13 cellular contexts compared by ENCODE assay signal in genomic region chr10:30527623-30528426, GRCh38.
DNase-seq lines count a peak whose midpoint lies in the region; ATAC-seq and TF ChIP-seq lines count a peak whose summit lies in the region.
"Had no signal": no experiment of that assay in that cellular context is flagged by ENCODE, and none has a peak within 500 bp of the region (broad histone marks: within the 10 kb centered on the region; RNA-seq: fewer than 3 reads in every experiment).

No MANE protein-coding gene starts in this region.

- H3K36me3 Mint-ChIP-seq in activated CD8-positive, alpha-beta memory T cell treated with anti-CD3 and anti-CD28 coated beads, Interleukin-2, amount 10 ng/mL, durations not matched to agents 7 days and 5 days = peaks cover 7% of the 10 kb centered on the region
- no peaks in the 10 kb centered on the region for H3K36me3 Mint-ChIP-seq in dendritic cell treated with granulocyte-macrophage colony-stimulating factor and Interleukin-4, amounts not matched to agents 40 ng/mL and 50 ng/mL, for 4 days (ENCODE audit: low read depth)

- H3K27me3 Mint-ChIP-seq in activated CD8-positive, alpha-beta memory T cell treated with anti-CD3 and anti-CD28 coated beads, Interleukin-2, amount 10 ng/mL, durations not matched to agents 7 days and 5 days = no peaks in the 10 kb centered on the region
- no peaks in the 10 kb centered on the region for H3K27me3 Mint-ChIP-seq in dendritic cell treated with granulocyte-macrophage colony-stimulating factor and Interleukin-4, amounts not matched to agents 40 ng/mL and 50 ng/mL, for 4 days

- H2BK5ac ChIP-seq in trophoblast cell (ENCODE audit: low read depth, low read length, poor library complexity) = no peak overlapping the region

- no peak overlapping the region for H4K8ac ChIP-seq in trophoblast cell (ENCODE audit: low read depth, low read length)

- TF ChIP-seq CTCF in Loucy (conservative IDR thresholded peaks at IDR 0.05; ENCODE audit: low read length) = no peak

- peak overlapping the region; percentile 6; the same call in 1 of the 2 replicates for H2AFZ ChIP-seq in Loucy (ENCODE audit: low read length)
- H2AFZ ChIP-seq in trophoblast cell (ENCODE audit: insufficient read depth, low read length, poor library complexity) = no peak overlapping the region
- H2AFZ ChIP-seq: PC-9 had no signal

- H3K9me3 ChIP-seq in Loucy (ENCODE audit: insufficient read depth, low read depth, low read length) = no peaks in the 10 kb centered on the region
- no peaks in the 10 kb centered on the region for H3K9me3 ChIP-seq in trophoblast cell (ENCODE audit: insufficient read depth, low read depth, low read length)

- no peak overlapping the region for H4K12ac ChIP-seq in trophoblast cell (ENCODE audit: low read depth, low read length)

- no peak overlapping the region for H3K18ac ChIP-seq in trophoblast cell (ENCODE audit: low read length)

- H3K4ac ChIP-seq in trophoblast cell (ENCODE audit: low read depth, low read length) = no peak overlapping the region

- no peak overlapping the region for H3K14ac ChIP-seq in trophoblast cell (ENCODE audit: low read length)

- CTCF ChIA-PET in activated CD8-positive, alpha-beta memory T cell treated with anti-CD3 and anti-CD28 coated beads, Interleukin-2, amount 10 ng/mL, durations not matched to agents 7 days and 5 days (lab: Charles Lee) = interaction anchor here (0.5 to 8.4 kb wide), 11 partner anchors 21 to 144 kb away, joined by 3 to 119 read pairs (median 4); partner anchors contain the start of gene MAP3K8

- no peaks in the 10 kb centered on the region for H4K20me1 ChIP-seq in Loucy (ENCODE audit: insufficient read depth, low read length, poor library complexity, severe bottlenecking)

- no CpG with 5 or more reads among the region's 12 CpGs for WGBS in trophoblast cell (ENCODE audit: extremely low coverage, insufficient coverage, insufficient read length)

- ATAC-seq in activated CD8-positive, alpha-beta memory T cell treated with anti-CD3 and anti-CD28 coated beads, Interleukin-2, amount 10 ng/mL, durations not matched to agents 7 days and 5 days = no peak

- H3K36me3 ChIP-seq in Loucy (ENCODE audit: insufficient read depth, low read length) = no peaks in the 10 kb centered on the region
- H3K36me3 ChIP-seq in trophoblast cell (ENCODE audit: control insufficient read depth in 1 of 2, insufficient read depth in 2 of 2, low read length in 2 of 2) = no peaks in the 10 kb centered on the region

- H3K27me3 ChIP-seq in Loucy (ENCODE audit: insufficient read depth, low read length, poor library complexity, severe bottlenecking) = no peaks in the 10 kb centered on the region
- H3K27me3 ChIP-seq in trophoblast cell (ENCODE audit: insufficient read depth, low read length) = no peaks in the 10 kb centered on the region

- H3K4me1 ChIP-seq in Loucy (ENCODE audit: insufficient read depth, low read length, poor library complexity, severe bottlenecking) = peaks cover 56% of the 10 kb centered on the region
- H3K4me1 ChIP-seq in trophoblast cell (ENCODE audit: control insufficient read depth in 1 of 2, insufficient read depth in 2 of 2, low read length in 2 of 2) = peaks cover 0 to 6% of the 10 kb centered on the region in 2 experiments

- no peaks in the 10 kb centered on the region for H3K9me2 ChIP-seq in Loucy (replicated peaks; ENCODE audit: low read depth, low read length)

- H2BK120ac ChIP-seq in trophoblast cell (ENCODE audit: insufficient read depth, low read length, poor library complexity) = no peak overlapping the region

- peaks cover 2% of the 10 kb centered on the region for H3K79me1 ChIP-seq in trophoblast cell (ENCODE audit: low read length)

- H3K4me1 Mint-ChIP-seq in activated CD8-positive, alpha-beta memory T cell treated with anti-CD3 and anti-CD28 coated beads, Interleukin-2, amount 10 ng/mL, durations not matched to agents 7 days and 5 days = peaks cover 75% of the 10 kb centered on the region
- peaks cover 59% of the 10 kb centered on the region for H3K4me1 Mint-ChIP-seq in dendritic cell treated with granulocyte-macrophage colony-stimulating factor and Interleukin-4, amounts not matched to agents 40 ng/mL and 50 ng/mL, for 4 days (ENCODE audit: low read depth)

- H3K79me2 ChIP-seq in Loucy (ENCODE audit: insufficient read depth, low read length) = no peaks in the 10 kb centered on the region
- no peaks in the 10 kb centered on the region for H3K79me2 ChIP-seq in trophoblast cell (ENCODE audit: control insufficient read depth, insufficient read depth, low read length, poor library complexity)

- H3K27ac Mint-ChIP-seq in activated CD8-positive, alpha-beta memory T cell treated with anti-CD3 and anti-CD28 coated beads, Interleukin-2, amount 10 ng/mL, durations not matched to agents 7 days and 5 days = peak overlapping the region; percentile 90
- peak overlapping the region; percentile 45 for H3K27ac Mint-ChIP-seq in dendritic cell treated with granulocyte-macrophage colony-stimulating factor and Interleukin-4, amounts not matched to agents 40 ng/mL and 50 ng/mL, for 4 days

- no peak overlapping the region for H2BK12ac ChIP-seq in trophoblast cell (ENCODE audit: low read length)

- peak; percentile 67 for DNase-seq in activated CD8-positive, alpha-beta memory T cell treated with anti-CD3 and anti-CD28 coated beads, Interleukin-2, amount 10 ng/mL, durations not matched to agents 7 days and 5 days
- DNase-seq in activated CD8-positive, alpha-beta memory T cell treated with anti-CD3 and anti-CD28 coated beads, Interleukin-2, amount 50 U/mL, for 4 hours = no peak
- DNase-seq in trophoblast cell = peak; percentile 93 to 97
- no peak for DNase-seq in erythroblast (lab: John Stamatoyannopoulos, UW)
- DNase-seq in pons (ENCODE audit: low spot score) = no peak
- DNase-seq in NCI-H446 (lab: John Stamatoyannopoulos, UW) = no peak
- DNase-seq: amygdala; cortex of kidney; stimulated activated CD4-positive, alpha-beta T cell treated with anti-CD3 and anti-CD28 coated beads, Interleukin-1b, Interleukin-23, amount 100 ng/mL, for 48 hours; SW 1271 had no signal

- H3F3A ChIP-seq in Loucy (ENCODE audit: low read depth) = no peaks in the 10 kb centered on the region

- no peak overlapping the region for H3K27ac ChIP-seq in trophoblast cell (ENCODE audit: low read depth, low read length)
- H3K27ac ChIP-seq: PC-9 had no signal

- H3K23ac ChIP-seq in trophoblast cell (ENCODE audit: low read length) = no peak overlapping the region

- H4K91ac ChIP-seq in trophoblast cell (ENCODE audit: low read depth, low read length) = no peak overlapping the region

- no peak for TF ChIP-seq POLR2A in erythroblast (IDR thresholded peaks at IDR 0.05; ENCODE audit: low read length)

- no peak overlapping the region for H2AK5ac ChIP-seq in trophoblast cell (ENCODE audit: low read length)

- H3K4me3 ChIP-seq in Loucy (ENCODE audit: low read length, poor library complexity, severe bottlenecking) = no peak overlapping the region
- no peak overlapping the region for H3K4me3 ChIP-seq in trophoblast cell (ENCODE audit: low read depth, low read length)
- H3K4me3 ChIP-seq: PC-9 had no signal

- H3K4me2 ChIP-seq in Loucy (ENCODE audit: low read depth, low read length, poor library complexity, severe bottlenecking) = no peak overlapping the region
- peak overlapping the region; percentile 20 for H3K4me2 ChIP-seq in trophoblast cell (ENCODE audit: low read length)
- H3K4me2 ChIP-seq: PC-9 had no signal

- H3K9ac ChIP-seq in Loucy (ENCODE audit: low read depth, low read length, poor library complexity, severe bottlenecking) (no peak overlapping the region), trophoblast cell (ENCODE audit: low read length) (no peak overlapping the region)

- no peaks in the 10 kb centered on the region for H3K9me3 Mint-ChIP-seq in activated CD8-positive, alpha-beta memory T cell treated with anti-CD3 and anti-CD28 coated beads, Interleukin-2, amount 10 ng/mL, durations not matched to agents 7 days and 5 days (ENCODE audit: low read depth)
- no peaks in the 10 kb centered on the region for H3K9me3 Mint-ChIP-seq in dendritic cell treated with granulocyte-macrophage colony-stimulating factor and Interleukin-4, amounts not matched to agents 40 ng/mL and 50 ng/mL, for 4 days

- intact Hi-C loops in dendritic cell treated with granulocyte-macrophage colony-stimulating factor and Interleukin-4, amounts not matched to agents 40 ng/mL and 50 ng/mL, for 4 days (cut with micrococcal nuclease) = loop anchor here (2.0 kb wide), 2 partner anchors 33 to 73 kb away; no protein-coding TSS in a partner anchor

- H3K4me3 Mint-ChIP-seq in activated CD8-positive, alpha-beta memory T cell treated with anti-CD3 and anti-CD28 coated beads, Interleukin-2, amount 10 ng/mL, durations not matched to agents 7 days and 5 days = peak overlapping the region; percentile 40
- H3K4me3 Mint-ChIP-seq in dendritic cell treated with granulocyte-macrophage colony-stimulating factor and Interleukin-4, amounts not matched to agents 40 ng/mL and 50 ng/mL, for 4 days = no peak overlapping the region

Comparison
In these comparisons a context has a peak if more than half of its experiments do, and no peak if none do; other contexts are left out.
1. DNase-seq: peak in activated CD8-positive, alpha-beta memory T cell treated with anti-CD3 and anti-CD28 coated beads, Interleukin-2, amount 10 ng/mL, durations not matched to agents 7 days and 5 days (single experiment) and trophoblast cell (2 of 2); none in activated CD8-positive, alpha-beta memory T cell treated with anti-CD3 and anti-CD28 coated beads, Interleukin-2, amount 50 U/mL, for 4 hours (single experiment), erythroblast (0 of 2), pons (single experiment) and NCI-H446 (0 of 2).